In the genomic region with DNA sequence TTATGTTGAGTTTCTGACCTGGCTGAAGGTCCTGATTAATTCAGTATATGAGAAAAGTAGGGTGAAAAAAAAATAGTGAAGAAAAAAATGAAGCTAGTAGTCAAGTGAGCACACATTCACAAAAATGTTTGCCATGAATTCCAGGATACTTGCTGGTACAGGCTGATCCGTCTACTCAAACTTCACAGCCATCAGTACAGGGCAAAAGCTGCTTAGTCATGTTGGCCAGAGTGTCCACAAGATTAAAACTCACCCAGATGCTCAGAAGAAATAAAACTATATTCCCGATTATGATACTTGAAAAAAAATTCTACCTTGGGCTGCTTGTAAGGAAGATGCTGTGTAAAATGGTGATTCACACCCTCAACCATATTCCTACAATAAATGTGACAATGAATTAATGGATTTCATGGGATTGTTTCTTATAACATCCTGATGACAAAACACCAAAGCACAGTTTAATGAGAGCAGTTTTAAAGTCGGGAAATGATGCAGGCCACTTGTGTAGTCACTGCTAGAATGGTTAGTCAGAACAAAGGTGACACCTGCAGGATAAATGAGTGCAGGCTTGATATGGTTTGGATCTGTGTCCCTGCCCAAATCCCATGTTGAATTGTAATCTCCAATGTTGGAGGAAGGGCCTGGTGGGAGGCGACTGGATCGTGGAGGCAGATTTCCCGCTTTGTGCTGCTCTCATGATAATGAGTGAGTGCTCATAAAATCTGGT, we compare ENCODE assay signal across 1 cellular context.
TF ChIP-seq lines count a peak whose summit lies in the region.

No MANE protein-coding gene starts in this region.

TF ChIP-seq in endothelial cell of umbilical vein, 7 proteins besides CTCF, POLR2A, EP300 and RAD21 (continued from another document):
- TF ChIP-seq EZH2 (IDR thresholded peaks at IDR 0.05; ENCODE audit: borderline replicate concordance, low read depth, low read length, severe bottlenecking) (no peak), POLR2AphosphoS5 (IDR thresholded peaks at IDR 0.05; ENCODE audit: insufficient read depth, low read depth, low read length) (no peak), MYC (IDR thresholded peaks at IDR 0.05; ENCODE audit: low read depth, low read length) (no peak), MAX (IDR thresholded peaks at IDR 0.05; ENCODE audit: insufficient read depth, insufficient read length) (no peak), GATA2 (IDR thresholded peaks at IDR 0.05; ENCODE audit: insufficient read depth, insufficient read length, low read depth, low read length) (no peak), FOS (IDR thresholded peaks at IDR 0.05; ENCODE audit: borderline replicate concordance, insufficient read depth, low read length) (no peak)
